Comparison of ENCODE assay signal across 20 cellular contexts in genomic region chr10:14247650-14248258, GRCh38.
"Had no signal": no experiment of that assay in that cellular context is flagged by ENCODE, and none has a peak within 500 bp of the region (broad histone marks: within the 10 kb centered on the region; RNA-seq: fewer than 3 reads in every experiment).

No MANE protein-coding gene starts in this region.

- H3K36me3 Mint-ChIP-seq: activated CD8-positive, alpha-beta memory T cell treated with anti-CD3 and anti-CD28 coated beads, Interleukin-2, amount 10 ng/mL, durations not matched to agents 7 days and 5 days; activated naive CD4-positive, alpha-beta T cell treated with anti-CD3 and anti-CD28 coated beads, Interleukin-2, amount 10 ng/mL, durations not matched to agents 7 days and 5 days; stimulated activated naive B cell treated with anti-CD40 and anti-IgM and Interleukin-4, amounts not matched to agents 10 μg/mL and 1 μg/mL and 100 μg/mL, for 72 hours; T-cell had no signal

- H3K36me3 ChIP-seq: tibial artery, vagina had no signal

- H3K4me3 ChIP-seq: mucosa of descending colon, tibial artery, vagina had no signal

- ATAC-seq: activated CD8-positive, alpha-beta memory T cell treated with anti-CD3 and anti-CD28 coated beads, Interleukin-2, amount 10 ng/mL, durations not matched to agents 7 days and 5 days; mucosa of descending colon; naive thymus-derived CD4-positive, alpha-beta T cell; stimulated activated naive B cell treated with anti-CD40 and anti-IgM and Interleukin-4, amounts not matched to agents 10 μg/mL and 1 μg/mL and 100 μg/mL, for 72 hours; T-cell had no signal

- DNase-seq: activated CD4-positive, alpha-beta T cell treated with anti-CD3 and anti-CD28 coated beads, Interleukin-2, amount 50 U/mL, for 48 hours; activated CD8-positive, alpha-beta memory T cell treated with anti-CD3 and anti-CD28 coated beads, Interleukin-2, amount 10 ng/mL, durations not matched to agents 7 days and 5 days; activated naive CD4-positive, alpha-beta T cell treated with anti-CD3 and anti-CD28 coated beads, Interleukin-2, amount 10 ng/mL, durations not matched to agents 7 days and 5 days; activated T-cell treated with anti-CD3 and anti-CD28 coated beads, Interleukin-2, amount 50 U/mL, for 1 hour; central memory CD4-positive, alpha-beta T cell; effector CD8-positive, alpha-beta T cell; mammary epithelial cell; mucosa of descending colon; naive thymus-derived CD4-positive, alpha-beta T cell; stimulated activated CD4-positive, alpha-beta T cell treated with anti-CD3 and anti-CD28 coated beads, Interleukin-4, amount 100 ng/mL, for 1 hour; stimulated activated naive B cell treated with anti-CD40 and anti-IgM and Interleukin-4, amounts not matched to agents 10 μg/mL and 1 μg/mL and 100 μg/mL, for 72 hours; T-cell; T-helper 9 cell; tibial artery had no signal

- H3K9me3 Mint-ChIP-seq: activated naive CD4-positive, alpha-beta T cell treated with anti-CD3 and anti-CD28 coated beads, Interleukin-2, amount 10 ng/mL, durations not matched to agents 7 days and 5 days; activated T-helper 2 cell treated with anti-CD3 and anti-CD28 coated beads, Interferon-gamma antibody, Interleukin-2, Interleukin-4, amounts not matched to agents 10 μg/mL and 5 μg/mL and 100 μg/mL, durations not matched to agents 14 hours and 24 hours and 36 hours had no signal

- H3K27me3 ChIP-seq: vagina had no signal

- H3K4me3 Mint-ChIP-seq: activated CD8-positive, alpha-beta memory T cell treated with anti-CD3 and anti-CD28 coated beads, Interleukin-2, amount 10 ng/mL, durations not matched to agents 7 days and 5 days; activated naive CD4-positive, alpha-beta T cell treated with anti-CD3 and anti-CD28 coated beads, Interleukin-2, amount 10 ng/mL, durations not matched to agents 7 days and 5 days; naive thymus-derived CD4-positive, alpha-beta T cell; stimulated activated naive B cell treated with anti-CD40 and anti-IgM and Interleukin-4, amounts not matched to agents 10 μg/mL and 1 μg/mL and 100 μg/mL, for 72 hours; T-cell had no signal

- H3K4me1 ChIP-seq: tibial artery, vagina had no signal

- H3K27ac Mint-ChIP-seq: activated CD8-positive, alpha-beta memory T cell treated with anti-CD3 and anti-CD28 coated beads, Interleukin-2, amount 10 ng/mL, durations not matched to agents 7 days and 5 days; activated naive CD4-positive, alpha-beta T cell treated with anti-CD3 and anti-CD28 coated beads, Interleukin-2, amount 10 ng/mL, durations not matched to agents 7 days and 5 days; activated T-helper 2 cell treated with anti-CD3 and anti-CD28 coated beads, Interferon-gamma antibody, Interleukin-2, Interleukin-4, amounts not matched to agents 10 μg/mL and 5 μg/mL and 100 μg/mL, durations not matched to agents 14 hours and 24 hours and 36 hours; naive thymus-derived CD4-positive, alpha-beta T cell; stimulated activated naive B cell treated with anti-CD40 and anti-IgM and Interleukin-4, amounts not matched to agents 10 μg/mL and 1 μg/mL and 100 μg/mL, for 72 hours; T-cell had no signal

- FAIRE-seq: endothelial cell of umbilical vein, frontal cortex, islet of Langerhans had no signal

- H3K27ac ChIP-seq: tibial artery, vagina, VCaP had no signal

- H3K4me1 Mint-ChIP-seq: activated CD8-positive, alpha-beta memory T cell treated with anti-CD3 and anti-CD28 coated beads, Interleukin-2, amount 10 ng/mL, durations not matched to agents 7 days and 5 days; activated naive CD4-positive, alpha-beta T cell treated with anti-CD3 and anti-CD28 coated beads, Interleukin-2, amount 10 ng/mL, durations not matched to agents 7 days and 5 days; naive thymus-derived CD4-positive, alpha-beta T cell; stimulated activated naive B cell treated with anti-CD40 and anti-IgM and Interleukin-4, amounts not matched to agents 10 μg/mL and 1 μg/mL and 100 μg/mL, for 72 hours; T-cell had no signal

- H3K9me3 ChIP-seq: mucosa of descending colon, vagina had no signal
